Comparison of ENCODE assay signal across 8 cellular contexts in genomic region chr12:32897688-32898573, GRCh38. TPM values are rescaled to one million over a fixed set of nuclear protein-coding genes. Genes with fewer than 3 reads are reported as not detected.
A peak's percentile ranks its signal among the peaks of the same experiment; 100 is the strongest.
DNase-seq lines count a peak whose midpoint lies in the region; ATAC-seq and TF ChIP-seq lines count a peak whose summit lies in the region.

No MANE protein-coding gene starts in this region.

- peaks cover 0 to 32% (median 6%) of the 10 kb centered on the region in 4 donors for H3K4me1 ChIP-seq in tibial nerve

- peak overlapping the region; percentile 96 for H3K4me3 ChIP-seq in SK-N-MC
- peak overlapping the region in 2 of 4 donors; percentile 46 to 67 for H3K4me3 ChIP-seq in tibial nerve

- H3K36me3 ChIP-seq in SK-N-MC (ENCODE audit: insufficient read depth, low read length) (no peaks in the 10 kb centered on the region), tibial nerve (no peaks in the 10 kb centered on the region)

- no peak for DNase-seq in activated naive CD8-positive, alpha-beta T cell treated with anti-CD3 and anti-CD28 coated beads for 36 hours
- DNase-seq in SK-N-MC (ENCODE audit: low read depth, low spot score): no peak
- no peak for DNase-seq in immature natural killer cell
- DNase-seq in tibial nerve (ENCODE audit: low spot score in 2 of 2): no peak
- no peak for DNase-seq in stimulated activated CD4-positive, alpha-beta T cell treated with anti-CD3 and anti-CD28 coated beads, Interleukin-15, amount 100 ng/mL, for 24 hours
- DNase-seq in A172 (ENCODE audit: low spot score): no peak

- H3K27me3 ChIP-seq in tibial nerve: no peaks in the 10 kb centered on the region

- H3K9me3 Mint-ChIP-seq in activated naive CD8-positive, alpha-beta T cell (ENCODE audit: low read depth): no peaks in the 10 kb centered on the region
- no peaks in the 10 kb centered on the region for H3K9me3 Mint-ChIP-seq in activated naive CD8-positive, alpha-beta T cell treated with anti-CD3 and anti-CD28 coated beads for 36 hours
- no peaks in the 10 kb centered on the region for H3K9me3 Mint-ChIP-seq in immature natural killer cell

- H3K4me3 Mint-ChIP-seq in activated naive CD8-positive, alpha-beta T cell: peak overlapping the region; percentile 85
- H3K4me3 Mint-ChIP-seq in activated naive CD8-positive, alpha-beta T cell treated with anti-CD3 and anti-CD28 coated beads for 36 hours: no peak overlapping the region
- peak overlapping the region; percentile 71 to 85 (median 83) for H3K4me3 Mint-ChIP-seq in immature natural killer cell

- no peak for TF ChIP-seq EP300 in tibial nerve (IDR thresholded peaks at IDR 0.05)

- 78% methylated on average over 10 of the region's 10 CpGs for WGBS in tibial nerve, 2 donors

- H3K27me3 Mint-ChIP-seq in activated naive CD8-positive, alpha-beta T cell: peaks cover 46% of the 10 kb centered on the region
- peaks cover 66% of the 10 kb centered on the region for H3K27me3 Mint-ChIP-seq in activated naive CD8-positive, alpha-beta T cell treated with anti-CD3 and anti-CD28 coated beads for 36 hours
- peaks cover 0 to 33% (median 10%) of the 10 kb centered on the region in 3 donors for H3K27me3 Mint-ChIP-seq in immature natural killer cell (ENCODE audit: low read depth in 3 of 3)

- H3K4me1 Mint-ChIP-seq in activated naive CD8-positive, alpha-beta T cell (ENCODE audit: low read depth): peaks cover 16% of the 10 kb centered on the region
- peaks cover 17% of the 10 kb centered on the region for H3K4me1 Mint-ChIP-seq in activated naive CD8-positive, alpha-beta T cell treated with anti-CD3 and anti-CD28 coated beads for 36 hours
- peaks cover 18 to 27% of the 10 kb centered on the region in 2 donors for H3K4me1 Mint-ChIP-seq in immature natural killer cell

- TF ChIP-seq POLR2A in tibial nerve (IDR thresholded peaks at IDR 0.05): no peak

- TF ChIP-seq CTCF in tibial nerve (IDR thresholded peaks at IDR 0.05): no peak

- no peaks in the 10 kb centered on the region for H3K36me3 Mint-ChIP-seq in activated naive CD8-positive, alpha-beta T cell
- H3K36me3 Mint-ChIP-seq in activated naive CD8-positive, alpha-beta T cell treated with anti-CD3 and anti-CD28 coated beads for 36 hours: no peaks in the 10 kb centered on the region
- H3K36me3 Mint-ChIP-seq in immature natural killer cell: no peaks in the 10 kb centered on the region

- no peak overlapping the region for H3K27ac Mint-ChIP-seq in activated naive CD8-positive, alpha-beta T cell
- no peak overlapping the region for H3K27ac Mint-ChIP-seq in activated naive CD8-positive, alpha-beta T cell treated with anti-CD3 and anti-CD28 coated beads for 36 hours
- peak overlapping the region in 2 of 6 donors; percentile 12 to 46 for H3K27ac Mint-ChIP-seq in immature natural killer cell

- no peak for ATAC-seq in HG03139 (IDR thresholded peaks at IDR 0.05; ENCODE audit: unreplicated experiment)

- H3K9me3 ChIP-seq in SK-N-MC (ENCODE audit: low read depth, low read length) (no peaks in the 10 kb centered on the region), tibial nerve (no peaks in the 10 kb centered on the region)

- peak overlapping the region; percentile 82 for H3K9ac ChIP-seq in SK-N-MC (ENCODE audit: insufficient read length)

- H3K27ac ChIP-seq in SK-N-MC (peak overlapping the region; percentile 86), tibial nerve (peak overlapping the region in 3 of 4 donors; percentile 83 to 92 (median 87))

RNA-seq across cellular contexts. Expression of gene PKP2, which starts 1.4 kb away (rescaled TPM):
- total RNA-seq in activated naive CD8-positive, alpha-beta T cell treated with anti-CD3 and anti-CD28 coated beads for 36 hours: under 1 TPM; 0.18 to 0.60 TPM
- polyA plus RNA-seq in immature natural killer cell: under 1 TPM in 2 of 3 donors, not detected in 1; 0.21 to 0.34 TPM
- 10 to 100 TPM; 35.0 to 45.0 (median 42.5) TPM for total RNA-seq in tibial nerve
- total RNA-seq in A172 (2014; rRNA removed; shearing (Covaris generic)): 57.3 and 70.7 TPM in 2 replicates

Comparison
In these comparisons a context has a peak if more than half of its experiments do, and no peak if none do; other contexts are left out.
1. RNA of gene PKP2, which starts 1.4 kb away (total RNA-seq): 57.3 to 70.7 TPM in A172 and 35.0 to 45.0 TPM in tibial nerve; 0.18 to 0.60 TPM in activated naive CD8-positive, alpha-beta T cell treated with anti-CD3 and anti-CD28 coated beads for 36 hours; every median in the first group is over 10 times any median in the second.